Comparison of ENCODE assay signal across 24 cellular contexts in genomic region chr16:89795676-89796075, GRCh38. TPM values are rescaled to one million over a fixed set of nuclear protein-coding genes. Genes with fewer than 3 reads are reported as not detected.
A peak's percentile ranks its signal among the peaks of the same experiment; 100 is the strongest.
DNase-seq lines count a peak whose midpoint lies in the region; FAIRE-seq and TF ChIP-seq lines count a peak whose summit lies in the region.
"Had no signal": no experiment of that assay in that cellular context is flagged by ENCODE, and none has a peak within 500 bp of the region (broad histone marks: within the 10 kb centered on the region; RNA-seq: fewer than 3 reads in every experiment).

No MANE protein-coding gene starts in this region.

- H3K27ac Mint-ChIP-seq in activated naive CD4-positive, alpha-beta T cell treated with anti-CD3 and anti-CD28 coated beads, Interleukin-2, amount 10 ng/mL, durations not matched to agents 7 days and 5 days: peak overlapping the region; percentile 3
- peak overlapping the region; percentile 43 for H3K27ac Mint-ChIP-seq in neural crest cell (ENCODE audit: unreplicated experiment)
- no peak overlapping the region for H3K27ac Mint-ChIP-seq in CD8-positive, alpha-beta memory T cell
- H3K27ac Mint-ChIP-seq in activated T-cell treated with anti-CD3 and anti-CD28 coated beads, Interleukin-2, amount 50 U/mL, for 24 hours: no peak overlapping the region
- H3K27ac Mint-ChIP-seq: CD4-positive, alpha-beta T cell had no signal

- H3K36me3 ChIP-seq in CD8-positive, alpha-beta memory T cell (ENCODE audit: insufficient read depth, low read length): no peaks in the 10 kb centered on the region

- H3K9me3 ChIP-seq in CD8-positive, alpha-beta memory T cell (ENCODE audit: low read length): no peaks in the 10 kb centered on the region
- H3K9me3 ChIP-seq: BLaER1 treated with 17β-estradiol and CSF1 and Interleukin-3, amounts not matched to agents 10 nM and 100 nM had no signal

- H3K4me3 Mint-ChIP-seq in activated naive CD4-positive, alpha-beta T cell treated with anti-CD3 and anti-CD28 coated beads, Interleukin-2, amount 10 ng/mL, durations not matched to agents 7 days and 5 days: no peak overlapping the region
- H3K4me3 Mint-ChIP-seq in neural crest cell: no peak overlapping the region
- H3K4me3 Mint-ChIP-seq in CD8-positive, alpha-beta memory T cell: no peak overlapping the region
- H3K4me3 Mint-ChIP-seq in activated T-cell treated with anti-CD3 and anti-CD28 coated beads, Interleukin-2, amount 50 U/mL, for 24 hours: no peak overlapping the region
- H3K4me3 Mint-ChIP-seq: CD4-positive, alpha-beta T cell had no signal

- H3K4me1 Mint-ChIP-seq in activated naive CD4-positive, alpha-beta T cell treated with anti-CD3 and anti-CD28 coated beads, Interleukin-2, amount 10 ng/mL, durations not matched to agents 7 days and 5 days: peaks cover 2% of the 10 kb centered on the region
- no peaks in the 10 kb centered on the region for H3K4me1 Mint-ChIP-seq in neural crest cell
- H3K4me1 Mint-ChIP-seq in CD8-positive, alpha-beta memory T cell: peaks cover 10 to 13% (median 13%) of the 10 kb centered on the region in 3 donors
- H3K4me1 Mint-ChIP-seq in activated T-cell treated with anti-CD3 and anti-CD28 coated beads, Interleukin-2, amount 50 U/mL, for 24 hours (ENCODE audit: low read depth): peaks cover 4% of the 10 kb centered on the region

- FAIRE-seq in RCC 7860 (lab: Jason Lieb, UNC): no peak
- FAIRE-seq: A204.1, G401.6, GM12878, H54, HTR-8/SVneo had no signal

- no peak overlapping the region for H3K4me3 ChIP-seq in CD8-positive, alpha-beta memory T cell (ENCODE audit: low read length)
- H3K4me3 ChIP-seq: BLaER1 treated with 17β-estradiol and CSF1 and Interleukin-3, amounts not matched to agents 10 nM and 100 nM; GM12878; SK-N-MC had no signal

- H3K27me3 ChIP-seq in CD8-positive, alpha-beta memory T cell (ENCODE audit: insufficient read depth, low read length, poor library complexity, severe bottlenecking): no peaks in the 10 kb centered on the region
- H3K27me3 ChIP-seq: BLaER1 treated with 17β-estradiol and CSF1 and Interleukin-3, amounts not matched to agents 10 nM and 100 nM had no signal

- peaks cover 63% of the 10 kb centered on the region for H3K36me3 Mint-ChIP-seq in activated naive CD4-positive, alpha-beta T cell treated with anti-CD3 and anti-CD28 coated beads, Interleukin-2, amount 10 ng/mL, durations not matched to agents 7 days and 5 days
- peaks cover 25% of the 10 kb centered on the region for H3K36me3 Mint-ChIP-seq in neural crest cell (ENCODE audit: low read depth)
- H3K36me3 Mint-ChIP-seq in CD8-positive, alpha-beta memory T cell: no peaks in the 10 kb centered on the region
- H3K36me3 Mint-ChIP-seq in activated T-cell treated with anti-CD3 and anti-CD28 coated beads, Interleukin-2, amount 50 U/mL, for 24 hours (ENCODE audit: low read depth): peaks cover 92% of the 10 kb centered on the region

- DNase-seq in activated naive CD4-positive, alpha-beta T cell treated with anti-CD3 and anti-CD28 coated beads, Interleukin-2, amount 10 ng/mL, durations not matched to agents 7 days and 5 days: no peak
- DNase-seq in activated naive CD4-positive, alpha-beta T cell treated with anti-CD3 and anti-CD28 coated beads, Interleukin-2, amount 50 U/mL, for 16 hours: no peak
- peak; percentile 8 for DNase-seq in RCC 7860 (ENCODE audit: low spot score)
- DNase-seq in neural crest cell (ENCODE audit: low read depth, low spot score): no peak
- DNase-seq in CD8-positive, alpha-beta memory T cell: no peak
- DNase-seq in activated CD4-positive, alpha-beta T cell treated with anti-CD3 and anti-CD28 coated beads, Interleukin-2, amount 50 U/mL, for 1 hour: no peak
- no peak for DNase-seq in activated T-cell treated with anti-CD3 and anti-CD28 coated beads, Interleukin-2, amount 50 U/mL, for 24 hours
- DNase-seq: CD4-positive, alpha-beta T cell; COR-L47; DMS53; KG1; MM.1S; NCI-H2029; NCI-H2227 treated with DMSO at 0.1 percent for 48 hours; NCI-H510A; NCI-H69; SHP77 treated with DMSO at 0.1 percent for 48 hours had no signal

- CTCF ChIA-PET in activated naive CD4-positive, alpha-beta T cell treated with anti-CD3 and anti-CD28 coated beads, Interleukin-2, amount 10 ng/mL, durations not matched to agents 7 days and 5 days (lab: Charles Lee): interaction anchor here (9.3 kb wide), 1 partner anchor 88 kb away, joined by 116 read pairs; no protein-coding TSS in a partner anchor
- CTCF ChIA-PET in CD8-positive, alpha-beta memory T cell (lab: Charles Lee): interaction anchor here (1.3 to 17.1 kb wide), 2 partner anchors 8 to 93 kb away, joined by 3 to 323 read pairs; partner anchors contain the start of gene SPATA2L

- TF ChIP-seq CTCF in neural crest cell (conservative IDR thresholded peaks at IDR 0.05): no peak

- no peaks in the 10 kb centered on the region for H3K4me1 ChIP-seq in CD8-positive, alpha-beta memory T cell (ENCODE audit: insufficient read depth, low read length)

- no peaks in the 10 kb centered on the region for H3K9me3 Mint-ChIP-seq in activated naive CD4-positive, alpha-beta T cell treated with anti-CD3 and anti-CD28 coated beads, Interleukin-2, amount 10 ng/mL, durations not matched to agents 7 days and 5 days
- H3K9me3 Mint-ChIP-seq in neural crest cell: no peaks in the 10 kb centered on the region
- no peaks in the 10 kb centered on the region for H3K9me3 Mint-ChIP-seq in CD8-positive, alpha-beta memory T cell
- H3K9me3 Mint-ChIP-seq in activated T-cell treated with anti-CD3 and anti-CD28 coated beads, Interleukin-2, amount 50 U/mL, for 24 hours: no peaks in the 10 kb centered on the region
- H3K9me3 Mint-ChIP-seq: CD4-positive, alpha-beta T cell had no signal

- H3K27me3 Mint-ChIP-seq in activated naive CD4-positive, alpha-beta T cell treated with anti-CD3 and anti-CD28 coated beads, Interleukin-2, amount 10 ng/mL, durations not matched to agents 7 days and 5 days: no peaks in the 10 kb centered on the region
- no peaks in the 10 kb centered on the region for H3K27me3 Mint-ChIP-seq in neural crest cell (ENCODE audit: low read depth)
- H3K27me3 Mint-ChIP-seq in CD8-positive, alpha-beta memory T cell: no peaks in the 10 kb centered on the region
- no peaks in the 10 kb centered on the region for H3K27me3 Mint-ChIP-seq in activated T-cell treated with anti-CD3 and anti-CD28 coated beads, Interleukin-2, amount 50 U/mL, for 24 hours
- H3K27me3 Mint-ChIP-seq: CD4-positive, alpha-beta T cell had no signal

- H3K27ac ChIP-seq in CD8-positive, alpha-beta memory T cell (ENCODE audit: low read depth, low read length): no peak overlapping the region
- H3K27ac ChIP-seq: BLaER1 treated with 17β-estradiol and CSF1 and Interleukin-3, amounts not matched to agents 10 nM and 100 nM; SK-N-MC had no signal

- POLR2A ChIA-PET in CD8-positive, alpha-beta memory T cell (lab: Charles Lee): no interaction called here

RNA-seq across cellular contexts. Expression of gene FANCA, which starts 20.8 kb away (rescaled TPM):
- total RNA-seq in neural crest cell: 118 and 129 TPM in 2 replicates
- 10 to 100 TPM; 88.0 to 94.0 TPM for total RNA-seq in CD8-positive, alpha-beta memory T cell
- 10.8 TPM for polyA plus RNA-seq in CD8-positive, alpha-beta memory T cell

RNA-seq across cellular contexts. Expression of gene SPIRE2, which starts 32.6 kb away (rescaled TPM):
- 18.0 and 19.3 TPM in 2 replicates for total RNA-seq in neural crest cell
- total RNA-seq in CD8-positive, alpha-beta memory T cell: 1 to 10 TPM in 1 of 2 experiments, under 1 TPM in 1; 0.37 to 1.4 TPM
- 0.18 TPM for polyA plus RNA-seq in CD8-positive, alpha-beta memory T cell

Comparison
In these comparisons a context has a peak if more than half of its experiments do, and no peak if none do; other contexts are left out.
1. H3K27ac Mint-ChIP-seq: peak in activated naive CD4-positive, alpha-beta T cell treated with anti-CD3 and anti-CD28 coated beads, Interleukin-2, amount 10 ng/mL, durations not matched to agents 7 days and 5 days (single experiment) and neural crest cell (single experiment); none in CD8-positive, alpha-beta memory T cell (0 of 8) and activated T-cell treated with anti-CD3 and anti-CD28 coated beads, Interleukin-2, amount 50 U/mL, for 24 hours (single experiment).